Comparison of ENCODE assay signal across 25 cellular contexts in the genomic region with DNA sequence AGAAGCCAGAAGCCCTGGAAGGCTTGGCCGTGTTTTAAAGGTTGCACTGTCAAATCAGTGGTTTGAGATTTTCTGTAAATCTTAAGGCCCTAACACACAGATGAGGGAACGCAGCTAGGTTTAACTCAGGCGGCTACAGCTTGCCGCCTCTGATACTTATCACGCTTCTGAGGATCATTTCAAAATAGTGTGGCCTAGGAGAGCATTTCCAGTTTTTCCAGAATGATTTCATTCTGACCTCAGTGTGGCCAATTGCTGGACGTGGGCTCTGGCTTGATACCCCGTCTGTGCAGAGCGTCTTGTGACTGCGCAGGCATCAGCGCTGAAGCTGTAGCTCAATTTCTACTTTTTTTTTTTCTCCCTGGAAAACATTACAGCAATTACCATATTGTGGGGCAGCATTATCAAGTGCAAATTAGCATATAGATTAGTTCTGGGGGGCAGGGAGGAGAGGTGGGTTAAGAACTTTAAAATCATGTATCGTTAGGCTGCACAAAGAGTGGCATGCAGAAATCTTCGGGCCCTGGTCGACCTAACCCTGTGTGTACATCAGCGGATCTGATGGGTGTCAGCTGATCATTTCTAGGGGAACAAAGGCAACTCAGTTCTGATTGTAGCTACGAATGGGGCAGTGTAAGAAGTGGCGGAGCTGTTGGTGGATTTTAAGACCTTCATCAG.
"Had no signal": no experiment of that assay in that cellular context is flagged by ENCODE, and none has a peak within 500 bp of the region (broad histone marks: within the 10 kb centered on the region; RNA-seq: fewer than 3 reads in every experiment).

No MANE protein-coding gene starts in this region.

- H3K9me3 Mint-ChIP-seq: dendritic cell treated with granulocyte-macrophage colony-stimulating factor and Interleukin-4, amounts not matched to agents 40 ng/mL and 50 ng/mL, for 4 days; endodermal cell; memory B cell; naive B cell; nephron; stimulated activated naive B cell treated with anti-CD40 and anti-IgM and Interleukin-4, amounts not matched to agents 10 μg/mL and 1 μg/mL and 100 μg/mL, for 72 hours; stimulated activated naive CD8-positive, alpha-beta T cell treated with anti-CD3 and anti-CD28 coated beads, Interleukin-15, Interleukin-2, amounts not matched to agents 100 ng/mL and 50 ng/mL, for 24 hours had no signal

- H3K36me3 Mint-ChIP-seq: memory B cell; naive B cell; stimulated activated naive B cell treated with anti-CD40 and anti-IgM and Interleukin-4, amounts not matched to agents 10 μg/mL and 1 μg/mL and 100 μg/mL, for 72 hours had no signal

- H3K27me3 ChIP-seq: colonic mucosa, esophagus muscularis mucosa, foreskin keratinocyte, pancreas, right lobe of liver, tibial nerve, vagina had no signal

- H3K27ac ChIP-seq: colonic mucosa, esophagus muscularis mucosa, foreskin keratinocyte, pancreas, right lobe of liver, thoracic aorta, tibial nerve, vagina had no signal

- H3K4me1 Mint-ChIP-seq: memory B cell; naive B cell; nephron; stimulated activated naive B cell treated with anti-CD40 and anti-IgM and Interleukin-4, amounts not matched to agents 10 μg/mL and 1 μg/mL and 100 μg/mL, for 72 hours had no signal

- H3K4me3 Mint-ChIP-seq: dendritic cell treated with granulocyte-macrophage colony-stimulating factor and Interleukin-4, amounts not matched to agents 40 ng/mL and 50 ng/mL, for 4 days; endodermal cell; memory B cell; naive B cell; nephron; stimulated activated naive B cell treated with anti-CD40 and anti-IgM and Interleukin-4, amounts not matched to agents 10 μg/mL and 1 μg/mL and 100 μg/mL, for 72 hours; stimulated activated naive CD8-positive, alpha-beta T cell treated with anti-CD3 and anti-CD28 coated beads, Interleukin-15, Interleukin-2, amounts not matched to agents 100 ng/mL and 50 ng/mL, for 24 hours had no signal

- H3K4me3 ChIP-seq: colonic mucosa, esophagus muscularis mucosa, lung, mucosa of descending colon, pancreas, right lobe of liver, thoracic aorta, tibial nerve, vagina had no signal

- H3K9me3 ChIP-seq: colonic mucosa, esophagus muscularis mucosa, mucosa of descending colon, pancreas, right lobe of liver, thoracic aorta, tibial nerve, vagina had no signal

- H3K27ac Mint-ChIP-seq: dendritic cell treated with granulocyte-macrophage colony-stimulating factor and Interleukin-4, amounts not matched to agents 40 ng/mL and 50 ng/mL, for 4 days; endodermal cell; memory B cell; naive B cell; nephron; stimulated activated naive B cell treated with anti-CD40 and anti-IgM and Interleukin-4, amounts not matched to agents 10 μg/mL and 1 μg/mL and 100 μg/mL, for 72 hours; stimulated activated naive CD8-positive, alpha-beta T cell treated with anti-CD3 and anti-CD28 coated beads, Interleukin-15, Interleukin-2, amounts not matched to agents 100 ng/mL and 50 ng/mL, for 24 hours had no signal

- H3K36me3 ChIP-seq: colonic mucosa, esophagus muscularis mucosa, pancreas, right lobe of liver, thoracic aorta, tibial nerve, vagina had no signal

- H3K4me1 ChIP-seq: colonic mucosa, esophagus muscularis mucosa, foreskin keratinocyte, pancreas, right lobe of liver, tibial nerve, vagina had no signal

- ATAC-seq: foreskin keratinocyte; left lobe of liver; mucosa of descending colon; pancreas; right lobe of liver; stimulated activated naive B cell treated with anti-CD40 and anti-IgM and Interleukin-4, amounts not matched to agents 10 μg/mL and 1 μg/mL and 100 μg/mL, for 72 hours had no signal

- FAIRE-seq: keratinocyte, pancreas, small intestine had no signal

- DNase-seq: colonic mucosa; effector CD8-positive, alpha-beta T cell; endodermal cell; foreskin keratinocyte; head of caudate nucleus; mucosa of descending colon; naive B cell; occipital lobe; pancreas; right lobe of liver; small intestine; stimulated activated CD4-positive, alpha-beta T cell treated with anti-CD3 and anti-CD28 coated beads, Interleukin-15, amount 100 ng/mL, for 24 hours; stimulated activated CD4-positive, alpha-beta T cell treated with anti-CD3 and anti-CD28 coated beads, Interleukin-2, amount 100 ng/mL, for 48 hours; stimulated activated naive B cell treated with anti-CD40 and anti-IgM and Interleukin-4, amounts not matched to agents 10 μg/mL and 1 μg/mL and 100 μg/mL, for 72 hours had no signal
